ENCODE assay signal across 8 cellular contexts in genomic region chr5:138339464-138339863, GRCh38. TPM values are rescaled to one million over a fixed set of nuclear protein-coding genes. Genes with fewer than 3 reads are reported as not detected.
DNase-seq lines count a peak whose midpoint lies in the region; ATAC-seq, FAIRE-seq and TF ChIP-seq lines count a peak whose summit lies in the region.

No MANE protein-coding gene starts in this region.

- H3K36me3 ChIP-seq in keratinocyte (ENCODE audit: control insufficient read depth in 2 of 2, extremely low read depth in 1 of 2, insufficient read depth in 2 of 2, low read length in 2 of 2) (peaks cover 6 to 17% of the 10 kb centered on the region in 2 experiments), tibial artery (peaks cover 14 to 34% (median 22%) of the 10 kb centered on the region in 3 donors)

- no peak for DNase-seq in activated T-cell treated with anti-CD3 and anti-CD28 coated beads, Interleukin-2, amount 50 U/mL, for 24 hours
- DNase-seq in activated T-cell treated with anti-CD3 and anti-CD28 coated beads, Interleukin-2, amount 50 U/mL, for 48 hours, result no peak
- DNase-seq in activated naive CD4-positive, alpha-beta T cell treated with anti-CD3 and anti-CD28 coated beads, Interleukin-2, amount 50 U/mL, for 72 hours (ENCODE audit: low spot score in 2 of 2), result no peak
- no peak for DNase-seq in keratinocyte (ENCODE audit: low read depth, low spot score)
- no peak for DNase-seq in tibial artery
- DNase-seq in D721Med (ENCODE audit: insufficient read length, low spot score), result no peak
- no peak for DNase-seq in activated CD4-positive, alpha-beta T cell treated with anti-CD3 and anti-CD28 coated beads, Interleukin-2, amount 50 U/mL, for 1 hour
- DNase-seq in activated effector memory CD4-positive, alpha-beta T cell treated with Interleukin-2 at 50 U/mL for 16 hours, result no peak

- no peaks in the 10 kb centered on the region for H3K9me3 ChIP-seq in keratinocyte (ENCODE audit: control insufficient read depth, low read depth, low read length)
- no peaks in the 10 kb centered on the region for H3K9me3 ChIP-seq in tibial artery

- peaks cover 17% of the 10 kb centered on the region for H3K4me1 ChIP-seq in keratinocyte (ENCODE audit: control insufficient read depth, extremely low read depth, insufficient read depth, low read length)
- peaks cover 0 to 35% (median 24%) of the 10 kb centered on the region in 4 donors for H3K4me1 ChIP-seq in tibial artery

- H3K4me3 ChIP-seq in keratinocyte (ENCODE audit: control insufficient read depth in 2 of 3, extremely low read depth in 1 of 3, insufficient read depth in 2 of 3, low read depth in 1 of 3, low read length in 3 of 3), result peak overlapping the region; percentile 80 to 92 (median 92)
- peak overlapping the region; percentile 80 to 97 for H3K4me3 ChIP-seq in tibial artery

- H3K27ac ChIP-seq in keratinocyte (ENCODE audit: control insufficient read depth, insufficient read depth, low read length) (peak overlapping the region; percentile 98), tibial artery (peak overlapping the region; percentile 95 to 98)

- no peaks in the 10 kb centered on the region for H3K9me3 Mint-ChIP-seq in activated T-cell treated with anti-CD3 and anti-CD28 coated beads, Interleukin-2, amount 50 U/mL, for 24 hours
- no peaks in the 10 kb centered on the region for H3K9me3 Mint-ChIP-seq in activated naive CD4-positive, alpha-beta T cell treated with anti-CD3 and anti-CD28 coated beads, Interleukin-2, amount 50 U/mL, for 72 hours

- peak overlapping the region; percentile 87 for H3K4me3 Mint-ChIP-seq in activated T-cell treated with anti-CD3 and anti-CD28 coated beads, Interleukin-2, amount 50 U/mL, for 24 hours

- no peak for ATAC-seq in activated naive CD4-positive, alpha-beta T cell treated with anti-CD3 and anti-CD28 coated beads, Interleukin-2, amount 50 U/mL, for 72 hours

- H3K4me2 ChIP-seq in keratinocyte (ENCODE audit: control insufficient read depth, extremely low read depth, insufficient read depth, low read depth, low read length), result peak overlapping the region; percentile 93

- peaks cover 44% of the 10 kb centered on the region for H3K36me3 Mint-ChIP-seq in activated T-cell treated with anti-CD3 and anti-CD28 coated beads, Interleukin-2, amount 50 U/mL, for 24 hours (ENCODE audit: low read depth)
- H3K36me3 Mint-ChIP-seq in activated naive CD4-positive, alpha-beta T cell treated with anti-CD3 and anti-CD28 coated beads, Interleukin-2, amount 50 U/mL, for 72 hours, result peaks cover 7 to 9% of the 10 kb centered on the region in 2 donors

- peak overlapping the region; percentile 98 for H3K9ac ChIP-seq in keratinocyte (ENCODE audit: control insufficient read depth, extremely low read depth, insufficient read depth, low read length)

- H3K9me1 ChIP-seq in keratinocyte (ENCODE audit: control insufficient read depth, extremely low read depth, insufficient read depth, low read length), result peaks cover 2% of the 10 kb centered on the region

- intact Hi-C loops in tibial artery (cut with DNase I; ENCODE audit: low total_unique reads), result no loop called here

- peaks cover 36% of the 10 kb centered on the region for H3K79me2 ChIP-seq in keratinocyte (ENCODE audit: control insufficient read depth, insufficient read depth, low read length)

- H3K27me3 ChIP-seq in keratinocyte (ENCODE audit: control insufficient read depth, extremely low read depth, insufficient read depth, low read length), result no peaks in the 10 kb centered on the region
- no peaks in the 10 kb centered on the region for H3K27me3 ChIP-seq in tibial artery

- TF ChIP-seq CTCF in keratinocyte (optimal IDR thresholded peaks at IDR 0.05 in 1 of 3, IDR thresholded peaks at IDR 0.05 in 1 of 3, conservative IDR thresholded peaks at IDR 0.05 in 1 of 3; ENCODE audit: extremely low read depth in 1 of 3, insufficient read depth in 2 of 3, low read length in 3 of 3) (no peak), tibial artery (IDR thresholded peaks at IDR 0.05) (no peak), D721Med (IDR thresholded peaks at IDR 0.05; ENCODE audit: insufficient read depth, missing control alignments) (no peak)

- FAIRE-seq in keratinocyte (lab: Jason Lieb, UNC) (no peak), D721Med (lab: Jason Lieb, UNC) (no peak)

- dilution Hi-C loops in keratinocyte (cut with MboI; ENCODE audit: extremely low pct_ligation_motif_present, low sequenced_read_pairs), result no loop called here

- no peaks in the 10 kb centered on the region for H4K20me1 ChIP-seq in keratinocyte (ENCODE audit: control insufficient read depth, extremely low read depth, insufficient read depth, low read length)

- peak overlapping the region; percentile 4 for H2AFZ ChIP-seq in keratinocyte (ENCODE audit: control insufficient read depth, low read length)

- no peaks in the 10 kb centered on the region for H3K27me3 Mint-ChIP-seq in activated T-cell treated with anti-CD3 and anti-CD28 coated beads, Interleukin-2, amount 50 U/mL, for 24 hours

- peak overlapping the region; percentile 92 for H3K27ac Mint-ChIP-seq in activated T-cell treated with anti-CD3 and anti-CD28 coated beads, Interleukin-2, amount 50 U/mL, for 24 hours
- peak overlapping the region; percentile 97 to 98 for H3K27ac Mint-ChIP-seq in activated naive CD4-positive, alpha-beta T cell treated with anti-CD3 and anti-CD28 coated beads, Interleukin-2, amount 50 U/mL, for 72 hours

- H3K4me1 Mint-ChIP-seq in activated T-cell treated with anti-CD3 and anti-CD28 coated beads, Interleukin-2, amount 50 U/mL, for 24 hours (ENCODE audit: low read depth), result peaks cover 45% of the 10 kb centered on the region

RNA-seq across cellular contexts. Expression of gene FAM53C, which starts 1.4 kb away (rescaled TPM):
- 10 to 100 TPM; 31.7 to 48.4 TPM for total RNA-seq in activated naive CD4-positive, alpha-beta T cell treated with anti-CD3 and anti-CD28 coated beads, Interleukin-2, amount 50 U/mL, for 72 hours
- polyA plus RNA-seq in keratinocyte, result 24.6 to 31.5 TPM (median 25.5 TPM) in 3 replicates
- polyA plus RNA-seq in keratinocyte (2011; ENCODE audit: low read depth), result 10.8 TPM
- 24.5 and 28.4 TPM in 2 replicates for polyA plus RNA-seq in keratinocyte (2011; cell fraction: cytosol; rRNA removed)
- 34.3 and 35.0 TPM in 2 replicates for polyA plus RNA-seq in keratinocyte (2011; cell fraction: nucleus; rRNA removed)
- polyA plus RNA-seq in keratinocyte (2012; ENCODE audit: low replicate concordance), result 17.4 and 25.6 TPM in 2 replicates
- 33.6 to 39.1 TPM (median 38.3 TPM) in 3 replicates for polyA minus RNA-seq in keratinocyte
- 46.8 TPM for polyA minus RNA-seq in keratinocyte (2011; cell fraction: cytosol; rRNA and poly(A)+ RNA removed)
- polyA minus RNA-seq in keratinocyte (2011; cell fraction: nucleus; rRNA and poly(A)+ RNA removed), result 20.5 and 25.0 TPM in 2 replicates

RNA-seq across cellular contexts. Expression of gene CDC25C, which starts 7.9 kb away (rescaled TPM):
- 10 to 100 TPM; 19.1 to 30.5 TPM for total RNA-seq in activated naive CD4-positive, alpha-beta T cell treated with anti-CD3 and anti-CD28 coated beads, Interleukin-2, amount 50 U/mL, for 72 hours
- polyA plus RNA-seq in keratinocyte, result 1.4 to 4.7 TPM (median 3.1 TPM) in 3 replicates
- 0.42 TPM for polyA plus RNA-seq in keratinocyte (2011; ENCODE audit: low read depth)
- 0.94 and 1.1 TPM in 2 replicates for polyA plus RNA-seq in keratinocyte (2011; cell fraction: cytosol; rRNA removed)
- 1.2 and 1.3 TPM in 2 replicates for polyA plus RNA-seq in keratinocyte (2011; cell fraction: nucleus; rRNA removed)
- 0.25 and 1.8 TPM in 2 replicates for polyA plus RNA-seq in keratinocyte (2012; ENCODE audit: low replicate concordance)
- 0.46 to 2.5 TPM (median 2.0 TPM) in 3 replicates for polyA minus RNA-seq in keratinocyte
- not detected for polyA minus RNA-seq in keratinocyte (2011; cell fraction: cytosol; rRNA and poly(A)+ RNA removed)
- 0.32 and 1.2 TPM in 2 replicates for polyA minus RNA-seq in keratinocyte (2011; cell fraction: nucleus; rRNA and poly(A)+ RNA removed)

RNA-seq across cellular contexts. Expression of gene KDM3B, which starts 13.0 kb away (rescaled TPM):
- total RNA-seq in activated naive CD4-positive, alpha-beta T cell treated with anti-CD3 and anti-CD28 coated beads, Interleukin-2, amount 50 U/mL, for 72 hours, result 10 to 100 TPM; 40.5 to 54.6 TPM
- polyA plus RNA-seq in keratinocyte, result 17.2 to 29.1 TPM (median 28.8 TPM) in 3 replicates
- 34.7 TPM for polyA plus RNA-seq in keratinocyte (2011; ENCODE audit: low read depth)
- 18.5 and 24.3 TPM in 2 replicates for polyA plus RNA-seq in keratinocyte (2011; cell fraction: cytosol; rRNA removed)
- 53.3 and 57.2 TPM in 2 replicates for polyA plus RNA-seq in keratinocyte (2011; cell fraction: nucleus; rRNA removed)
- polyA plus RNA-seq in keratinocyte (2012; ENCODE audit: low replicate concordance), result 18.8 and 26.1 TPM in 2 replicates
- 27.7 to 55.1 TPM (median 29.9 TPM) in 3 replicates for polyA minus RNA-seq in keratinocyte
- 29.5 TPM for polyA minus RNA-seq in keratinocyte (2011; cell fraction: cytosol; rRNA and poly(A)+ RNA removed)
- 38.8 and 76.8 TPM in 2 replicates for polyA minus RNA-seq in keratinocyte (2011; cell fraction: nucleus; rRNA and poly(A)+ RNA removed)
